In genomic region chr11:124896821-124897391, GRCh38 we compare ENCODE assay signal across 11 cellular contexts. TPM values are rescaled to one million over a fixed set of nuclear protein-coding genes. Genes with fewer than 3 reads are reported as not detected.
DNase-seq lines count a peak whose midpoint lies in the region; ATAC-seq and TF ChIP-seq lines count a peak whose summit lies in the region.
"Had no signal": no experiment of that assay in that cellular context is flagged by ENCODE, and none has a peak within 500 bp of the region (broad histone marks: within the 10 kb centered on the region; RNA-seq: fewer than 3 reads in every experiment).

No MANE protein-coding gene starts in this region.

- no peaks in the 10 kb centered on the region for H3K4me1 ChIP-seq in Peyer's patch
- no peaks in the 10 kb centered on the region for H3K4me1 ChIP-seq in esophagus (ENCODE audit: control insufficient read depth in 2 of 2, insufficient read depth in 2 of 2, low read length in 1 of 2)
- peaks cover 4% of the 10 kb centered on the region in 2 donors for H3K4me1 ChIP-seq in lung (ENCODE audit: control insufficient read depth in 2 of 2, insufficient read depth in 2 of 2, low read length in 2 of 2)
- H3K4me1 ChIP-seq in suprapubic skin, result peaks cover 50% of the 10 kb centered on the region
- H3K4me1 ChIP-seq in BE2C, result 0 out of 2 replicates have a peak, but pooled peaks cover under 1% of the 10 kb centered on the region
- peaks cover 2% of the 10 kb centered on the region for H3K4me1 ChIP-seq in mesendoderm (ENCODE audit: control insufficient read depth, low read depth, low read length)

- DNase-seq in Peyer's patch, result no peak
- no peak for DNase-seq in lung (ENCODE audit: low spot score)
- DNase-seq in suprapubic skin (ENCODE audit: low spot score in 2 of 2), result no peak
- DNase-seq in BE2C, result no peak
- DNase-seq in activated CD8-positive, alpha-beta memory T cell treated with anti-CD3 and anti-CD28 coated beads, Interleukin-2, amount 50 U/mL, for 4 hours, result no peak
- no peak for DNase-seq in mesendoderm
- DNase-seq: NCI-H1092 had no signal

- H3K4ac ChIP-seq in mesendoderm (ENCODE audit: low read depth, low read length), result no peak overlapping the region

- H2BK15ac ChIP-seq in mesendoderm (replicated peaks; ENCODE audit: low read depth), result no peak overlapping the region

- H4K5ac ChIP-seq in mesendoderm (ENCODE audit: low read length), result no peak overlapping the region

- TF ChIP-seq POLR2A in Peyer's patch (IDR thresholded peaks at IDR 0.05) (no peak), suprapubic skin (IDR thresholded peaks at IDR 0.05) (no peak)

- no peak overlapping the region for H3K56ac ChIP-seq in mesendoderm (ENCODE audit: low read length)

- no peak overlapping the region for H2AK5ac ChIP-seq in mesendoderm (ENCODE audit: low read length)

- H3K4me3 ChIP-seq in Peyer's patch (peak overlapping the region in 2 of 4 donors; percentile 11 to 28), esophagus (ENCODE audit: low read depth in 1 of 2, low read length in 2 of 2) (peak overlapping the region in 1 of 2 donors; percentile 28), lung (peak overlapping the region; percentile 51), suprapubic skin (peak overlapping the region; percentile 30), BE2C (ENCODE audit: low read depth, low read length) (no peak overlapping the region), mesendoderm (ENCODE audit: low read length) (no peak overlapping the region)

- TF ChIP-seq CTCF in Peyer's patch (IDR thresholded peaks at IDR 0.05), result no peak
- no peak for TF ChIP-seq CTCF in lung (IDR thresholded peaks at IDR 0.05; ENCODE audit: control extremely low read depth, extremely low read depth)
- TF ChIP-seq CTCF in suprapubic skin (IDR thresholded peaks at IDR 0.05), result no peak
- no peak for TF ChIP-seq CTCF in BE2C (IDR thresholded peaks at IDR 0.05; ENCODE audit: low read depth, low read length)

- no peak for TF ChIP-seq EP300 in suprapubic skin (IDR thresholded peaks at IDR 0.05)

- ATAC-seq in lung (ENCODE audit: insufficient read depth, low FRiP score) (peak; percentile 29), HG03135 (IDR thresholded peaks at IDR 0.05; ENCODE audit: unreplicated experiment) (no peak)

- no peak overlapping the region for H3K23ac ChIP-seq in mesendoderm (ENCODE audit: low read length)

- H2BK120ac ChIP-seq in mesendoderm (ENCODE audit: low read depth, low read length), result no peak overlapping the region

- H3K36me3 ChIP-seq in Peyer's patch, result no peaks in the 10 kb centered on the region
- H3K36me3 ChIP-seq in esophagus (ENCODE audit: control insufficient read depth in 2 of 2, insufficient read depth in 2 of 2, low read length in 1 of 2), result no peaks in the 10 kb centered on the region
- H3K36me3 ChIP-seq in lung (ENCODE audit: control insufficient read depth in 2 of 2, insufficient read depth in 2 of 2, low read length in 2 of 2), result peaks cover 0 to 4% of the 10 kb centered on the region in 2 donors
- no peaks in the 10 kb centered on the region for H3K36me3 ChIP-seq in suprapubic skin
- no peaks in the 10 kb centered on the region for H3K36me3 ChIP-seq in BE2C
- no peaks in the 10 kb centered on the region for H3K36me3 ChIP-seq in mesendoderm (ENCODE audit: control insufficient read depth, insufficient read depth, low read length)

- no peak overlapping the region for H3K18ac ChIP-seq in mesendoderm (ENCODE audit: low read length)

- no peaks in the 10 kb centered on the region for H3K9me3 ChIP-seq in Peyer's patch
- no peaks in the 10 kb centered on the region for H3K9me3 ChIP-seq in esophagus (ENCODE audit: control insufficient read depth in 2 of 2, insufficient read depth in 1 of 2, low read depth in 1 of 2, low read length in 1 of 2)
- no peaks in the 10 kb centered on the region for H3K9me3 ChIP-seq in lung (ENCODE audit: control insufficient read depth in 2 of 2, insufficient read depth in 1 of 2, low read length in 1 of 2)
- no peaks in the 10 kb centered on the region for H3K9me3 ChIP-seq in suprapubic skin
- H3K9me3 ChIP-seq in BE2C, result no peaks in the 10 kb centered on the region

- H3K79me2 ChIP-seq in mesendoderm (ENCODE audit: control insufficient read depth, insufficient read depth, low read length), result no peaks in the 10 kb centered on the region

- H3K27ac ChIP-seq in Peyer's patch (peak overlapping the region in 3 of 4 donors; percentile 27 to 70 (median 63)), esophagus (ENCODE audit: low read depth in 2 of 2, low read length in 1 of 2) (peak overlapping the region; percentile 35 to 61), lung (ENCODE audit: low read depth in 1 of 2, low read length in 1 of 2) (peak overlapping the region; percentile 61 to 85), suprapubic skin (peak overlapping the region; percentile 54), mesendoderm (ENCODE audit: low read depth, low read length) (no peak overlapping the region)

- no peak overlapping the region for H2BK5ac ChIP-seq in mesendoderm (ENCODE audit: low read length)

- WGBS in esophagus, 2 donors, result 73 to 74% methylated on average over 9 of the region's 9 CpGs
- WGBS in lung, 2 donors, result 58 to 64% methylated on average over 9 of the region's 9 CpGs
- WGBS in suprapubic skin, result 75% methylated on average over 3 of the region's 9 CpGs
- no CpG with 5 or more reads among the region's 9 CpGs for WGBS in mesendoderm (ENCODE audit: extremely low coverage, insufficient coverage, low lambda C conversion rate)

- no peak overlapping the region for H4K8ac ChIP-seq in mesendoderm (ENCODE audit: low read depth, low read length)

- H3K79me1 ChIP-seq in mesendoderm (ENCODE audit: low read length), result no peaks in the 10 kb centered on the region

- H3K27me3 ChIP-seq in Peyer's patch, result no peaks in the 10 kb centered on the region
- H3K27me3 ChIP-seq in esophagus (ENCODE audit: control insufficient read depth in 1 of 2, insufficient read depth in 2 of 2, low read length in 2 of 2), result no peaks in the 10 kb centered on the region
- no peaks in the 10 kb centered on the region for H3K27me3 ChIP-seq in lung (ENCODE audit: control insufficient read depth, insufficient read depth)
- no peaks in the 10 kb centered on the region for H3K27me3 ChIP-seq in suprapubic skin
- H3K27me3 ChIP-seq in BE2C, result peaks cover 20% of the 10 kb centered on the region
- H3K27me3 ChIP-seq in mesendoderm (ENCODE audit: insufficient read depth, low read length, poor library complexity), result no peaks in the 10 kb centered on the region

- no peak overlapping the region for H3K9ac ChIP-seq in mesendoderm (ENCODE audit: low read length)

- H3K4me2 ChIP-seq in mesendoderm (ENCODE audit: low read length), result no peak overlapping the region

RNA-seq across cellular contexts. Expression of gene ROBO4, which starts 0.8 kb away (rescaled TPM):
- 10 to 100 TPM in 1 of 4 donors, 1 to 10 TPM in 3; 3.7 to 20.6 (median 5.4) TPM for total RNA-seq in Peyer's patch
- polyA plus RNA-seq in esophagus, result 1 to 10 TPM; 3.2 TPM
- total RNA-seq in lung, result 10 to 100 TPM; 51.7 to 52.1 TPM
- 10 to 100 TPM; 27.3 to 32.1 TPM for polyA plus RNA-seq in lung
- total RNA-seq in suprapubic skin, result 10 to 100 TPM in 2 of 4 donors, 1 to 10 TPM in 2; 2.5 to 18.7 (median 9.6) TPM
- polyA plus RNA-seq in BE2C (2012; ENCODE audit: insufficient read depth, insufficient read length, low read depth), result not detected
- polyA plus RNA-seq in mesendoderm (2013, experiment 1 of 2), result not detected
- polyA plus RNA-seq in mesendoderm (2013, experiment 2 of 2), result not detected

RNA-seq across cellular contexts. Expression of gene HEPN1, which starts 22.1 kb away (rescaled TPM):
- not detected for total RNA-seq in Peyer's patch
- polyA plus RNA-seq in esophagus, result not detected
- not detected for total RNA-seq in lung
- not detected for polyA plus RNA-seq in lung
- not detected for total RNA-seq in suprapubic skin
- polyA plus RNA-seq in BE2C (2012; ENCODE audit: insufficient read depth, insufficient read length, low read depth), result not detected
- polyA plus RNA-seq in mesendoderm (2013, experiment 1 of 2), result not detected
- not detected for polyA plus RNA-seq in mesendoderm (2013, experiment 2 of 2)
- total RNA-seq: neural crest cell; T-helper 2 cell treated with Interferon-gamma antibody and Interleukin-4, amounts not matched to agents 100 ng/mL and 5 ng/mL, for 36 hours had no signal

RNA-seq across cellular contexts. Expression of gene ROBO3, which starts 31.7 kb away (rescaled TPM):
- total RNA-seq in Peyer's patch (10 to 100 TPM in 2 of 4 donors, 1 to 10 TPM in 2; 3.6 to 49.5 (median 16.1) TPM), lung (10 to 100 TPM; 16.7 to 16.8 TPM), suprapubic skin (1 to 10 TPM; 1.9 to 6.8 (median 3.6) TPM)
- polyA plus RNA-seq in esophagus (10 to 100 TPM in 1 of 2 donors, 1 to 10 TPM in 1; 8.6 to 20.6 TPM), lung (10 to 100 TPM in 1 of 2 donors, 1 to 10 TPM in 1; 9.3 to 13.5 TPM)
- polyA plus RNA-seq in BE2C (2012; ENCODE audit: insufficient read depth, insufficient read length, low read depth), result 6.2 TPM
- polyA plus RNA-seq in mesendoderm (2013, experiment 1 of 2), result 7.8 TPM
- polyA plus RNA-seq in mesendoderm (2013, experiment 2 of 2), result 7.7 TPM

RNA-seq across cellular contexts. Expression of gene HEPACAM, which starts 38.9 kb away (rescaled TPM):
- total RNA-seq in Peyer's patch (1 to 10 TPM in 1 of 4 donors, under 1 TPM in 1, not detected in 2; 0.67 to 1.7 TPM), lung (not detected), suprapubic skin (1 to 10 TPM in 1 of 4 donors, under 1 TPM in 2, not detected in 1; 0.72 to 1.4 (median 0.89) TPM)
- polyA plus RNA-seq in esophagus (under 1 TPM; 0.02 TPM), lung (under 1 TPM in 1 of 2 donors, not detected in 1; 0.02 TPM)
- polyA plus RNA-seq in BE2C (2012; ENCODE audit: insufficient read depth, insufficient read length, low read depth), result not detected
- not detected for polyA plus RNA-seq in mesendoderm (2013, experiment 1 of 2)
- polyA plus RNA-seq in mesendoderm (2013, experiment 2 of 2), result 0.01 TPM
- total RNA-seq: neural crest cell; T-helper 2 cell treated with Interferon-gamma antibody and Interleukin-4, amounts not matched to agents 100 ng/mL and 5 ng/mL, for 36 hours had no signal

RNA-seq across cellular contexts. Expression of gene CCDC15, which starts 57.1 kb away (rescaled TPM):
- total RNA-seq in Peyer's patch (1 to 10 TPM in 2 of 4 donors, under 1 TPM in 2; 0.35 to 7.4 (median 1.8) TPM), lung (1 to 10 TPM; 1.2 to 5.1 TPM), suprapubic skin (10 to 100 TPM in 1 of 4 donors, 1 to 10 TPM in 3; 2.0 to 11.5 (median 3.8) TPM)
- polyA plus RNA-seq in esophagus (under 1 TPM; 0.69 to 0.87 TPM), lung (under 1 TPM; 0.65 to 0.91 TPM)
- polyA plus RNA-seq in BE2C (2012; ENCODE audit: insufficient read depth, insufficient read length, low read depth), result 1.1 TPM
- polyA plus RNA-seq in mesendoderm (2013, experiment 1 of 2), result 2.8 TPM
- polyA plus RNA-seq in mesendoderm (2013, experiment 2 of 2), result 2.9 TPM

Comparison
In these comparisons a context has a peak if more than half of its experiments do, and no peak if none do; other contexts are left out.
1. H3K4me3 ChIP-seq: peak in lung (single experiment) and suprapubic skin (single experiment); none in BE2C (single experiment) and mesendoderm (single experiment).